1 cellular context compared by ENCODE assay signal in the genomic region with DNA sequence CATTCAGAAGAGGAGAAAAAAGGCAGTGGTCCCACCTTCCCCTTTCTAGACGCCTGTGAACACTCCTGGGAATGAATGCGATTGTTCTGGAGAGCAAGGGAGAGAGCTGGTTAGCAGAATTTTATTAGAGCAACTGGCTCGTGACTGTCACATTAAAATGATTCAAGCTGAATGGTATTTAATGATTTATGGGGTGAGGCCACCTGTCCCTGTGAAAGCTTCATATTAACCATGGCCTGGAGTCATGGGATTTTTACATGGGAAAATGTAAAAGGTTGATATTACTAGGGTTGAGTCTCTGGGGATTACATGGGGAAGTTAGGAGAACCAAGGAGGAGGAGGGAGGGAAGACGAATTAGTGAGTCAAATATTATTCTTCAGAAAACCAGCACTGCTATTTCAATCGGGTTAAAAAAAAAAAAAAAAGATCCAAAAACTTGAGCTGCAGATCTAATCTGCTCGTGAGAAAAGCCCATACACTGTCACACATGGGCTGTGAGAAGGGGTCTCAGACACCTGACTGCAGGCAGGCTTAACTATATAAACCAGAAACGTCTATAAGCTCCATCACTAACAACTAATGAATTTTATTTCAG.
TF ChIP-seq lines count a peak whose summit lies in the region.

No MANE protein-coding gene starts in this region.

TF ChIP-seq in GM23338, 12 proteins besides CTCF, POLR2A, EP300 and RAD21 (continued from another document):
- TF ChIP-seq, protein P1, sequence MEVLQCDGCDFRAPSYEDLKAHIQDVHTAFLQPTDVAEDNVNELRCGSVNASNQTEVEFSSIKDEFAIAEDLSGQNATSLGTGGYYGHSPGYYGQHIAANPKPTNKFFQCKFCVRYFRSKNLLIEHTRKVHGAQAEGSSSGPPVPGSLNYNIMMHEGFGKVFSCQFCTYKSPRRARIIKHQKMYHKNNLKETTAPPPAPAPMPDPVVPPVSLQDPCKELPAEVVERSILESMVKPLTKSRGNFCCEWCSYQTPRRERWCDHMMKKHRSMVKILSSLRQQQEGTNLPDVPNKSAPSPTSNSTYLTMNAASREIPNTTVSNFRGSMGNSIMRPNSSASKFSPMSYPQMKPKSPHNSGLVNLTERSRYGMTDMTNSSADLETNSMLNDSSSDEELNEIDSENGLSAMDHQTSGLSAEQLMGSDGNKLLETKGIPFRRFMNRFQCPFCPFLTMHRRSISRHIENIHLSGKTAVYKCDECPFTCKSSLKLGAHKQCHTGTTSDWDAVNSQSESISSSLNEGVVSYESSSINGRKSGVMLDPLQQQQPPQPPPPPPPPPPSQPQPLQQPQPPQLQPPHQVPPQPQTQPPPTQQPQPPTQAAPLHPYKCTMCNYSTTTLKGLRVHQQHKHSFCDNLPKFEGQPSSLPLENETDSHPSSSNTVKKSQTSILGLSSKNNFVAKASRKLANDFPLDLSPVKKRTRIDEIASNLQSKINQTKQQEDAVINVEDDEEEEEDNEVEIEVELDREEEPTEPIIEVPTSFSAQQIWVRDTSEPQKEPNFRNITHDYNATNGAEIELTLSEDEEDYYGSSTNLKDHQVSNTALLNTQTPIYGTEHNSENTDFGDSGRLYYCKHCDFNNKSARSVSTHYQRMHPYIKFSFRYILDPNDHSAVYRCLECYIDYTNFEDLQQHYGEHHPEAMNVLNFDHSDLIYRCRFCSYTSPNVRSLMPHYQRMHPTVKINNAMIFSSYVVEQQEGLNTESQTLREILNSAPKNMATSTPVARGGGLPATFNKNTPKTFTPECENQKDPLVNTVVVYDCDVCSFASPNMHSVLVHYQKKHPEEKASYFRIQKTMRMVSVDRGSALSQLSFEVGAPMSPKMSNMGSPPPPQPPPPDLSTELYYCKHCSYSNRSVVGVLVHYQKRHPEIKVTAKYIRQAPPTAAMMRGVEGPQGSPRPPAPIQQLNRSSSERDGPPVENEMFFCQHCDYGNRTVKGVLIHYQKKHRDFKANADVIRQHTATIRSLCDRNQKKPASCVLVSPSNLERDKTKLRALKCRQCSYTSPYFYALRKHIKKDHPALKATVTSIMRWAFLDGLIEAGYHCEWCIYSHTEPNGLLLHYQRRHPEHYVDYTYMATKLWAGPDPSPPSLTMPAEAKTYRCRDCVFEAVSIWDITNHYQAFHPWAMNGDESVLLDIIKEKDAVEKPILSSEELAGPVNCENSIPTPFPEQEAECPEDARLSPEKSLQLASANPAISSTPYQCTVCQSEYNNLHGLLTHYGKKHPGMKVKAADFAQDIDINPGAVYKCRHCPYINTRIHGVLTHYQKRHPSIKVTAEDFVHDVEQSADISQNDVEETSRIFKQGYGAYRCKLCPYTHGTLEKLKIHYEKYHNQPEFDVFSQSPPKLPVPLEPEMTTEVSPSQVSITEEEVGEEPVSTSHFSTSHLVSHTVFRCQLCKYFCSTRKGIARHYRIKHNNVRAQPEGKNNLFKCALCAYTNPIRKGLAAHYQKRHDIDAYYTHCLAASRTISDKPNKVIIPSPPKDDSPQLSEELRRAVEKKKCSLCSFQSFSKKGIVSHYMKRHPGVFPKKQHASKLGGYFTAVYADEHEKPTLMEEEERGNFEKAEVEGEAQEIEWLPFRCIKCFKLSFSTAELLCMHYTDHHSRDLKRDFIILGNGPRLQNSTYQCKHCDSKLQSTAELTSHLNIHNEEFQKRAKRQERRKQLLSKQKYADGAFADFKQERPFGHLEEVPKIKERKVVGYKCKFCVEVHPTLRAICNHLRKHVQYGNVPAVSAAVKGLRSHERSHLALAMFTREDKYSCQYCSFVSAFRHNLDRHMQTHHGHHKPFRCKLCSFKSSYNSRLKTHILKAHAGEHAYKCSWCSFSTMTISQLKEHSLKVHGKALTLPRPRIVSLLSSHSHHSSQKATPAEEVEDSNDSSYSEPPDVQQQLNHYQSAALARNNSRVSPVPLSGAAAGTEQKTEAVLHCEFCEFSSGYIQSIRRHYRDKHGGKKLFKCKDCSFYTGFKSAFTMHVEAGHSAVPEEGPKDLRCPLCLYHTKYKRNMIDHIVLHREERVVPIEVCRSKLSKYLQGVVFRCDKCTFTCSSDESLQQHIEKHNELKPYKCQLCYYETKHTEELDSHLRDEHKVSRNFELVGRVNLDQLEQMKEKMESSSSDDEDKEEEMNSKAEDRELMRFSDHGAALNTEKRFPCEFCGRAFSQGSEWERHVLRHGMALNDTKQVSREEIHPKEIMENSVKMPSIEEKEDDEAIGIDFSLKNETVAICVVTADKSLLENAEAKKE (CRISPR knock-in tag; IDR thresholded peaks at IDR 0.05) = no peak
- TF ChIP-seq EZH2phosphoT487 (IDR thresholded peaks at IDR 0.05; ENCODE audit: unreplicated experiment) = no peak
- TF ChIP-seq CREB1 (CRISPR knock-in tag; IDR thresholded peaks at IDR 0.05; ENCODE audit: low read depth) = no peak
- no peak for TF ChIP-seq ZNF331 (CRISPR knock-in tag; IDR thresholded peaks at IDR 0.05; ENCODE audit: low read depth)
- TF ChIP-seq ZNF114 (CRISPR knock-in tag; IDR thresholded peaks at IDR 0.05) = no peak
- no peak for TF ChIP-seq EZH2 (IDR thresholded peaks at IDR 0.05; ENCODE audit: low read depth, unreplicated experiment)
- TF ChIP-seq, protein P2, sequence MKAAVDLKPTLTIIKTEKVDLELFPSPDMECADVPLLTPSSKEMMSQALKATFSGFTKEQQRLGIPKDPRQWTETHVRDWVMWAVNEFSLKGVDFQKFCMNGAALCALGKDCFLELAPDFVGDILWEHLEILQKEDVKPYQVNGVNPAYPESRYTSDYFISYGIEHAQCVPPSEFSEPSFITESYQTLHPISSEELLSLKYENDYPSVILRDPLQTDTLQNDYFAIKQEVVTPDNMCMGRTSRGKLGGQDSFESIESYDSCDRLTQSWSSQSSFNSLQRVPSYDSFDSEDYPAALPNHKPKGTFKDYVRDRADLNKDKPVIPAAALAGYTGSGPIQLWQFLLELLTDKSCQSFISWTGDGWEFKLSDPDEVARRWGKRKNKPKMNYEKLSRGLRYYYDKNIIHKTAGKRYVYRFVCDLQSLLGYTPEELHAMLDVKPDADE (IDR thresholded peaks at IDR 0.05) = no peak
- TF ChIP-seq STAT1 (IDR thresholded peaks at IDR 0.05; ENCODE audit: unreplicated experiment) = no peak
